Comparison of ENCODE assay signal across 1 cellular context in genomic region chr5:75716715-75717081, GRCh38.
TF ChIP-seq lines count a peak whose summit lies in the region.

No MANE protein-coding gene starts in this region.

TF ChIP-seq in H1, 55 proteins besides CTCF, POLR2A, EP300 and RAD21:
- peak; percentile 5 for TF ChIP-seq KDM4A (IDR thresholded peaks at IDR 0.05; ENCODE audit: low read depth, low read length, severe bottlenecking)
- no peak for TF ChIP-seq CHD7 (IDR thresholded peaks at IDR 0.05; ENCODE audit: insufficient replicate concordance, low read length)
